Comparison of ENCODE assay signal across 19 cellular contexts in genomic region chr3:23702198-23702597, GRCh38.
DNase-seq lines count a peak whose midpoint lies in the region; TF ChIP-seq lines count a peak whose summit lies in the region.
"Had no signal": no experiment of that assay in that cellular context is flagged by ENCODE, and none has a peak within 500 bp of the region (broad histone marks: within the 10 kb centered on the region; RNA-seq: fewer than 3 reads in every experiment).

No MANE protein-coding gene starts in this region.

- in situ Hi-C loops in astrocyte of the spinal cord (cut with HindIII; ENCODE audit: low sequenced_read_pairs), result no loop called here

- no peaks in the 10 kb centered on the region for H3K9me3 ChIP-seq in neural progenitor cell (ENCODE audit: low read depth)
- H3K9me3 ChIP-seq: breast epithelium, lower lobe of right lung had no signal

- DNase-seq in GM03348 (ENCODE audit: low spot score) (peak; percentile 15), NCI-H226 (peak; percentile 32), astrocyte of the spinal cord (ENCODE audit: low read depth, low spot score) (peak; percentile 23), neural progenitor cell (ENCODE audit: low spot score) (no peak), NCI-H1105 treated with DMSO at 0.1 percent for 48 hours (lab: John Stamatoyannopoulos, UW) (no peak), NCI-H2171 (lab: John Stamatoyannopoulos, UW) (no peak), NCI-H128 (lab: John Stamatoyannopoulos, UW; ENCODE audit: unreplicated experiment) (no peak), globus pallidus (ENCODE audit: low spot score) (no peak)
- DNase-seq: DMS79; lower lobe of right lung; NCI-H1694; NCI-H446 treated with DMSO at 0.1 percent for 48 hours; SIG-M5; stimulated activated CD4-positive, alpha-beta T cell treated with anti-CD3 and anti-CD28 coated beads, Interleukin-1b, Interleukin-23, amount 100 ng/mL, for 48 hours had no signal

- no peaks in the 10 kb centered on the region for H3K27me3 ChIP-seq in neural progenitor cell
- H3K27me3 ChIP-seq: breast epithelium had no signal

- no peaks in the 10 kb centered on the region for H4K20me1 ChIP-seq in neural progenitor cell (ENCODE audit: low read depth)

- peak overlapping the region; percentile 3 for H3K4me2 ChIP-seq in neural progenitor cell

- H3K4me3 ChIP-seq in astrocyte of the spinal cord (ENCODE audit: low read depth, low read length) (no peak overlapping the region), neural progenitor cell (no peak overlapping the region)
- H3K4me3 ChIP-seq: breast epithelium, lower lobe of right lung had no signal

- no peaks in the 10 kb centered on the region for H3K9me3 Mint-ChIP-seq in neural progenitor cell
- H3K9me3 Mint-ChIP-seq: activated T-helper 17 cell treated with anti-CD3 and anti-CD28 coated beads, Interleukin-2, amount 50 U/mL, for 72 hours; dendritic cell treated with granulocyte-macrophage colony-stimulating factor and Interleukin-4, amounts not matched to agents 40 ng/mL and 50 ng/mL, for 4 days; stimulated activated naive CD8-positive, alpha-beta T cell treated with anti-CD3 and anti-CD28 coated beads, Interleukin-15, Interleukin-2, amounts not matched to agents 100 ng/mL and 50 ng/mL, for 24 hours had no signal

- no peaks in the 10 kb centered on the region for H3K79me2 ChIP-seq in neural progenitor cell (ENCODE audit: low read depth)

- H3K27ac Mint-ChIP-seq in neural progenitor cell, result no peak overlapping the region
- H3K27ac Mint-ChIP-seq: activated T-helper 17 cell treated with anti-CD3 and anti-CD28 coated beads, Interleukin-2, amount 50 U/mL, for 72 hours; dendritic cell treated with granulocyte-macrophage colony-stimulating factor and Interleukin-4, amounts not matched to agents 40 ng/mL and 50 ng/mL, for 4 days; stimulated activated naive CD8-positive, alpha-beta T cell treated with anti-CD3 and anti-CD28 coated beads, Interleukin-15, Interleukin-2, amounts not matched to agents 100 ng/mL and 50 ng/mL, for 24 hours; type B pancreatic cell had no signal

- no peak overlapping the region for H3K4me3 Mint-ChIP-seq in neural progenitor cell
- H3K4me3 Mint-ChIP-seq: activated T-helper 17 cell treated with anti-CD3 and anti-CD28 coated beads, Interleukin-2, amount 50 U/mL, for 72 hours; dendritic cell treated with granulocyte-macrophage colony-stimulating factor and Interleukin-4, amounts not matched to agents 40 ng/mL and 50 ng/mL, for 4 days; stimulated activated naive CD8-positive, alpha-beta T cell treated with anti-CD3 and anti-CD28 coated beads, Interleukin-15, Interleukin-2, amounts not matched to agents 100 ng/mL and 50 ng/mL, for 24 hours; type B pancreatic cell had no signal

- H3K4me1 ChIP-seq in neural progenitor cell, result peaks cover 14% of the 10 kb centered on the region
- H3K4me1 ChIP-seq: breast epithelium, lower lobe of right lung had no signal

- TF ChIP-seq CTCF in astrocyte of the spinal cord (IDR thresholded peaks at IDR 0.05; ENCODE audit: low read depth, low read length), result no peak
- TF ChIP-seq CTCF in neural progenitor cell (IDR thresholded peaks at IDR 0.05), result no peak

- H2AFZ ChIP-seq in neural progenitor cell (replicated peaks), result no peak overlapping the region

- H3K36me3 ChIP-seq in neural progenitor cell, result no peaks in the 10 kb centered on the region
- H3K36me3 ChIP-seq: breast epithelium, lower lobe of right lung had no signal

- no peaks in the 10 kb centered on the region for H3K36me3 Mint-ChIP-seq in neural progenitor cell
- H3K36me3 Mint-ChIP-seq: type B pancreatic cell had no signal

- H3K4me1 Mint-ChIP-seq in neural progenitor cell, result peaks cover 4% of the 10 kb centered on the region
- H3K4me1 Mint-ChIP-seq: activated T-helper 17 cell treated with anti-CD3 and anti-CD28 coated beads, Interleukin-2, amount 50 U/mL, for 72 hours had no signal

- peaks cover 8% of the 10 kb centered on the region for H3F3A ChIP-seq in neural progenitor cell (ENCODE audit: low read depth)

- no peak overlapping the region for H3K27ac ChIP-seq in neural progenitor cell
- H3K27ac ChIP-seq: breast epithelium, lower lobe of right lung had no signal

- no peaks in the 10 kb centered on the region for H3K27me3 Mint-ChIP-seq in neural progenitor cell (ENCODE audit: insufficient read depth, low read depth)
- H3K27me3 Mint-ChIP-seq: dendritic cell treated with granulocyte-macrophage colony-stimulating factor and Interleukin-4, amounts not matched to agents 40 ng/mL and 50 ng/mL, for 4 days; stimulated activated naive CD8-positive, alpha-beta T cell treated with anti-CD3 and anti-CD28 coated beads, Interleukin-15, Interleukin-2, amounts not matched to agents 100 ng/mL and 50 ng/mL, for 24 hours had no signal

- no peak overlapping the region for H3K9ac ChIP-seq in neural progenitor cell

Comparison
In these comparisons a context has a peak if more than half of its experiments do, and no peak if none do; other contexts are left out.
1. DNase-seq: peak in GM03348 (single experiment), NCI-H226 (single experiment) and astrocyte of the spinal cord (single experiment); none in neural progenitor cell (single experiment), NCI-H1105 treated with DMSO at 0.1 percent for 48 hours (single experiment), NCI-H2171 (single experiment), NCI-H128 (single experiment) and globus pallidus (single experiment).